Comparison of ENCODE assay signal across 1 cellular context in the genomic region with DNA sequence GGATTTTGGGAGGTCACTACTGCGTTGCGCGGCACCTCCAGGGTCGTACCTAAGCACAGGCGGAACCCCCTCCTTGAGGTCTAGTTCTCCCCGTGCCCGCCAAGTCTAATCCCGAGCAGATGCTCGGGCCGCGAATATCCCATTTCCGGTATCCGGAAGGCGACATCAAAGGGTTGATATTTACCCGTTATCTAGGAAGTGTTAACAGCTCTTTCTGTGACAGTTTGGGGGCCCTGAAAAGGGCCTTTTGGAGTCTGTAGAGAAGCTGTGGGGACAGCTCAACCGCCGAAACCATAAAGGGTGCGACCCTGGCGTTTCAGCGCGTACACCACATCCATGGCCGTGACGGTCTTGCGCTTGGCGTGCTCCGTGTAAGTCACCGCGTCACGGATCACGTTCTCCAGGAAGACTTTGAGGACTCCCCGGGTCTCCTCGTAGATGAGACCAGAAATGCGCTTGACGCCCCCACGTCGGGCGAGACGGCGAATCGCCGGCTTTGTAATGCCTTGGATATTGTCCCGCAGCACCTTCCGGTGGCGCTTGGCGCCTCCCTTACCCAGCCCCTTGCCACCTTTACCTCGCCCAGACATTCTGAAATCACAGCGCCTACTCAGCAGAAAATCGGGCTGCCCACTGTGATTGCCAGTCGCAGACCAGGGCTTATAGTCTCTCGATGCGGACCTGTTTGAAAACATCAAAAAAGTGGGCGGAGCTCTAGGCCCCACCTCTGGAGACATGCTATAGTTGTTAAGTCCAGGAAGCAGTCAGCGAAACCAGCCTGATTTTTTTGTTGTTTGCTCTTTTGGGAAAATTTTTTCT.
TF ChIP-seq lines count a peak whose summit lies in the region.

No MANE protein-coding gene starts in this region.

TF ChIP-seq in endothelial cell of umbilical vein, 7 proteins besides CTCF, POLR2A, EP300 and RAD21:
- no peak for TF ChIP-seq GATA2 (IDR thresholded peaks at IDR 0.05; ENCODE audit: insufficient read depth, insufficient read length, low read depth, low read length)
- TF ChIP-seq POLR2AphosphoS5 (IDR thresholded peaks at IDR 0.05; ENCODE audit: insufficient read depth, low read depth, low read length) = peak; percentile 99
- TF ChIP-seq EZH2 (IDR thresholded peaks at IDR 0.05; ENCODE audit: borderline replicate concordance, low read depth, low read length, severe bottlenecking) = no peak
- TF ChIP-seq FOS (IDR thresholded peaks at IDR 0.05; ENCODE audit: borderline replicate concordance, insufficient read depth, low read length) = no peak
